Comparison of ENCODE assay signal across 1 cellular context in the genomic region with DNA sequence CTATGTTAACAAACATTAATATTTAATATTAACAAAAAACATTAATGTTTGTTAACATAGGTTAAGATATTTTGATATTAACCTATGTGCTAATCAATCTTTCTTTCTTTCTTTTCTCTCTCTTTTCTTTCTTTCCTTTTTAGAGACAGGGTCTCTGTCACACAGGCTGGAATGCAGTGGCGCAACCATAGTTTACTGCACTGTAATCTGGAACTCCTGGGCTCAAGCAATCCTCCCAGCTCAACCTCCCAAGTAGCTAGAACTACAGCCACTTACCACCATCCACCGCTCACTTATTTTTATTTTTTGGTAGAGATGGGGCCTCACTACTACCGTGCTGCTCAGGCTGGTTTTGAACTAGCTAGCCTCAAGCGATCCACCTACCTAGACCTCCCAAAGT.
TF ChIP-seq lines count a peak whose summit lies in the region.

No MANE protein-coding gene starts in this region.

TF ChIP-seq in HepG2, 621 proteins besides CTCF, POLR2A, EP300 and RAD21:
- TF ChIP-seq CEBPB (IDR thresholded peaks at IDR 0.05; ENCODE audit: borderline replicate concordance, low read depth, low read length): peak; percentile 79
- no peak for TF ChIP-seq ZBTB38 (CRISPR knock-in tag; IDR thresholded peaks at IDR 0.05)
- TF ChIP-seq TEAD3 (CRISPR knock-in tag; optimal IDR thresholded peaks at IDR 0.05; ENCODE audit: borderline replicate concordance): peak; percentile 73
- peak; percentile 52; the same call in 1 of the 2 replicates for TF ChIP-seq CEBPG (CRISPR knock-in tag; IDR thresholded peaks at IDR 0.05)
TF ChIP-seq in HepG2: peak in this region for 3.
